8 cellular contexts compared by ENCODE assay signal in genomic region chr18:48022531-48023330, GRCh38.
DNase-seq lines count a peak whose midpoint lies in the region; ATAC-seq and TF ChIP-seq lines count a peak whose summit lies in the region.

No MANE protein-coding gene starts in this region.

- no peak overlapping the region for H3K4me3 ChIP-seq in A673 (ENCODE audit: low read depth, low read length, poor library complexity, severe bottlenecking)

- DNase-seq in A673 (ENCODE audit: low spot score) (peak; percentile 80), GM10266 (ENCODE audit: extremely low spot score) (peak; percentile 72), NCI-H1092 (lab: John Stamatoyannopoulos, UW) (peak; percentile 83), SHP77 (lab: John Stamatoyannopoulos, UW) (peak; percentile 83 to 85), ecto neural progenitor cell (ENCODE audit: low spot score) (peak; percentile 55), medulla oblongata (ENCODE audit: extremely low spot score) (peak; percentile 87)

- no peaks in the 10 kb centered on the region for H3K4me1 ChIP-seq in A673 (ENCODE audit: insufficient read depth, low read length, poor library complexity, severe bottlenecking)

- TF ChIP-seq CTCF in A673 (conservative IDR thresholded peaks at IDR 0.05; ENCODE audit: low read depth, low read length) (peak; percentile 64), GM10266 (IDR thresholded peaks at IDR 0.05; ENCODE audit: control insufficient read depth, insufficient read depth, low read depth, missing control alignments) (peak; percentile 47)

- POLR2A ChIA-PET in A673 (lab: Charles Lee; ENCODE audit: low non-redundant PET): no interaction called here

- peaks cover 28% of the 10 kb centered on the region for H3K27me3 ChIP-seq in A673 (replicated peaks; ENCODE audit: insufficient read depth, low read depth, low read length, poor library complexity)

- no peaks in the 10 kb centered on the region for H3K36me3 ChIP-seq in A673 (ENCODE audit: insufficient read depth, low read length, poor library complexity, severe bottlenecking)

- no peaks in the 10 kb centered on the region for H3K9me3 ChIP-seq in A673 (ENCODE audit: low read depth, low read length, poor library complexity, severe bottlenecking)

- CTCF ChIA-PET in A673 (lab: Charles Lee): no interaction called here

- ATAC-seq in GM21717 (IDR thresholded peaks at IDR 0.05; ENCODE audit: unreplicated experiment): no peak
- no peak for ATAC-seq in HG02759 (IDR thresholded peaks at IDR 0.05; ENCODE audit: unreplicated experiment)

- intact Hi-C loops in A673 (cut with micrococcal nuclease; ENCODE audit: unreplicated experiment): loop anchor here (1.0 kb wide), 1 partner anchor 250 kb away; no protein-coding TSS in a partner anchor

- no TSS peak for BruUV-seq in A673 (replicated peaks; lab: Mats Ljungman, UMichigan)

- H3K27ac ChIP-seq in A673 (ENCODE audit: low read depth, low read length, poor library complexity, severe bottlenecking): no peak overlapping the region
